31 cellular contexts compared by ENCODE assay signal in genomic region chr1:17853241-17853640, GRCh38.
"Had no signal": no experiment of that assay in that cellular context is flagged by ENCODE, and none has a peak within 500 bp of the region (broad histone marks: within the 10 kb centered on the region; RNA-seq: fewer than 3 reads in every experiment).

No MANE protein-coding gene starts in this region.

- H3K36me3 ChIP-seq: MG63 had no signal

- H3K4me3 ChIP-seq: MG63 had no signal

- H3K9ac ChIP-seq: KMS-11 had no signal

- H3K27me3 ChIP-seq: MG63 had no signal

- H3K9me3 ChIP-seq: MG63 had no signal

- DNase-seq: Karpas-422, Kasumi-1, MG63, MM.1S, MV-4-11, NCI-H1048, NCI-H1092, NCI-H1105, NCI-H1105 treated with DMSO at 0.1 percent for 48 hours, NCI-H1417, NCI-H1417 treated with DMSO at 0.1 percent for 48 hours, NCI-H1436, NCI-H1436 treated with DMSO at 0.1 percent for 48 hours, NCI-H146, NCI-H1694, NCI-H1694 treated with DMSO at 0.1 percent for 48 hours, NCI-H187, NCI-H187 treated with DMSO at 0.1 percent for 48 hours, NCI-H1930, NCI-H2029, NCI-H2081, NCI-H2107, NCI-H2171, NCI-H2227 treated with DMSO at 0.1 percent for 48 hours, NCI-H226, NCI-H345, NCI-H446, NCI-H446 treated with DMSO at 0.1 percent for 48 hours, NCI-H510A, NCI-H510A treated with DMSO at 0.1 percent for 48 hours had no signal

- H3K27ac ChIP-seq: KMS-11 had no signal

- H3K4me2 ChIP-seq: KMS-11 had no signal
